In genomic region chr1:160204526-160205241, GRCh38 we compare ENCODE assay signal across 8 cellular contexts. TPM values are rescaled to one million over a fixed set of nuclear protein-coding genes. Genes with fewer than 3 reads are reported as not detected.
A peak's percentile ranks its signal among the peaks of the same experiment; 100 is the strongest.
DNase-seq lines count a peak whose midpoint lies in the region; ATAC-seq and TF ChIP-seq lines count a peak whose summit lies in the region.

No MANE protein-coding gene starts in this region.

- DNase-seq in BE2C (no peak), T-cell (peak in 2 of 34 experiments; percentile 9 to 43), globus pallidus (ENCODE audit: low spot score) (peak; percentile 62), spleen (peak; percentile 80), NCI-H774 (lab: John Stamatoyannopoulos, UW) (no peak)
- DNase-seq in stimulated activated naive CD4-positive, alpha-beta T cell treated with Interleukin-2 at 50 U/mL for 16 hours (lab: John Stamatoyannopoulos, UW): no peak

- no peaks in the 10 kb centered on the region for H3K27me3 Mint-ChIP-seq in T-cell

- peak overlapping the region; percentile 82 to 86 (median 85) for H3K4me3 Mint-ChIP-seq in T-cell

- no peak for TF ChIP-seq POLR2A in spleen (IDR thresholded peaks at IDR 0.05)

- POLR2A ChIA-PET in T-cell (lab: Charles Lee): interaction anchor here in 1 of 2 donors (0.5 to 1.1 kb wide), 3 partner anchors 24 to 1048 kb away, joined by 3 read pairs; partner anchors contain the start of gene DCAF8

- H3K4me1 Mint-ChIP-seq in T-cell: peaks cover 35 to 41% (median 36%) of the 10 kb centered on the region in 3 donors

- TF ChIP-seq CTCF in BE2C (IDR thresholded peaks at IDR 0.05; ENCODE audit: low read depth, low read length): no peak
- TF ChIP-seq CTCF in spleen (IDR thresholded peaks at IDR 0.05 in 8 of 11, conservative IDR thresholded peaks at IDR 0.05 in 3 of 11): no peak

- peak; percentile 77 for ATAC-seq in GM18907 (IDR thresholded peaks at IDR 0.05; ENCODE audit: unreplicated experiment)
- peak; percentile 39 for ATAC-seq in HG03095 (IDR thresholded peaks at IDR 0.05; ENCODE audit: unreplicated experiment)
- ATAC-seq in T-cell (replicated peaks in 1 of 4): peak in 2 of 4 experiments; percentile 2 to 23

- H3K4me1 ChIP-seq in BE2C (peaks cover 17% of the 10 kb centered on the region), spleen (peaks cover 36 to 64% (median 56%) of the 10 kb centered on the region in 6 donors)

- H3K27me3 ChIP-seq in BE2C (no peaks in the 10 kb centered on the region), spleen (replicated peaks in 1 of 7) (no peaks in the 10 kb centered on the region)

- H3K4me3 ChIP-seq in BE2C (ENCODE audit: low read depth, low read length) (peak overlapping the region; percentile 51), spleen (peak overlapping the region in 7 of 8 donors; percentile 71 to 94 (median 87))

- H3K36me3 ChIP-seq in BE2C (no peaks in the 10 kb centered on the region), spleen (peaks cover 0 to 29% (median 0%) of the 10 kb centered on the region in 6 donors)

- peak overlapping the region; percentile 84 to 95 (median 92) for H3K27ac ChIP-seq in spleen

- H3K36me3 Mint-ChIP-seq in T-cell: no peaks in the 10 kb centered on the region

- intact Hi-C loops in spleen (cut with DNase I; ENCODE audit: low total_unique reads): no loop called here

- no peaks in the 10 kb centered on the region for H3K9me3 Mint-ChIP-seq in T-cell

- H3K9me3 ChIP-seq in BE2C: no peaks in the 10 kb centered on the region
- H3K9me3 ChIP-seq in spleen: no peaks in the 10 kb centered on the region

- CTCF ChIA-PET in T-cell (lab: Charles Lee): interaction anchor here in 1 of 2 donors (1.8 kb wide), 1 partner anchor 87 kb away, joined by 7 read pairs; no protein-coding TSS in a partner anchor

- peak overlapping the region; percentile 25 to 81 for H3K27ac Mint-ChIP-seq in T-cell

- WGBS in spleen, 5 donors: 21 to 26% (median 23%) methylated on average over 7 of the region's 7 CpGs

RNA-seq across cellular contexts. Expression of gene PEA15, which starts 0.5 kb away (rescaled TPM):
- 114 TPM for polyA plus RNA-seq in BE2C (2012; ENCODE audit: insufficient read depth, insufficient read length, low read depth)
- 10 to 100 TPM; 12.3 to 27.5 (median 15.9) TPM for total RNA-seq in T-cell
- 100 to 1,000 TPM in 4 of 7 donors, 10 to 100 TPM in 3; 73.4 to 158 (median 126) TPM for total RNA-seq in spleen
- 100 to 1,000 TPM in 1 of 3 donors, 10 to 100 TPM in 2; 80.1 to 167 (median 86.8) TPM for polyA plus RNA-seq in spleen

RNA-seq across cellular contexts. Expression of gene CASQ1, which starts 14.3 kb away (rescaled TPM):
- not detected for polyA plus RNA-seq in BE2C (2012; ENCODE audit: insufficient read depth, insufficient read length, low read depth)
- not detected for total RNA-seq in T-cell
- 1 to 10 TPM in 1 of 7 donors, under 1 TPM in 3, not detected in 3; 0.37 to 1.1 (median 0.91) TPM for total RNA-seq in spleen
- polyA plus RNA-seq in spleen: 1 to 10 TPM in 2 of 3 donors, under 1 TPM in 1; 0.45 to 1.5 (median 1.5) TPM

RNA-seq across cellular contexts. Expression of gene ATP1A4, which starts 53.3 kb away (rescaled TPM):
- polyA plus RNA-seq in BE2C (2012; ENCODE audit: insufficient read depth, insufficient read length, low read depth): 0.20 TPM
- total RNA-seq in T-cell (not detected), spleen (1 to 10 TPM in 2 of 7 donors, under 1 TPM in 3, not detected in 2; 0.70 to 2.9 (median 0.97) TPM)
- polyA plus RNA-seq in spleen: 1 to 10 TPM in 1 of 3 donors, under 1 TPM in 2; 0.85 to 2.3 (median 0.93) TPM

RNA-seq across cellular contexts. Expression of gene DCAF8, which starts 57.7 kb away (rescaled TPM):
- polyA plus RNA-seq in BE2C (2012; ENCODE audit: insufficient read depth, insufficient read length, low read depth): 189 TPM
- 100 to 1,000 TPM; 173 to 221 (median 209) TPM for total RNA-seq in T-cell
- total RNA-seq in spleen: 100 to 1,000 TPM; 146 to 210 (median 157) TPM
- polyA plus RNA-seq in spleen: 10 to 100 TPM; 59.4 to 92.9 (median 83.4) TPM

Comparison
In these comparisons a context has a peak if more than half of its experiments do, and no peak if none do; other contexts are left out.
1. DNase-seq: peak in globus pallidus (single experiment) and spleen (single experiment); none in BE2C (single experiment), stimulated activated naive CD4-positive, alpha-beta T cell treated with Interleukin-2 at 50 U/mL for 16 hours (single experiment) and NCI-H774 (single experiment).